Comparison of ENCODE assay signal across 1 cellular context in the genomic region with DNA sequence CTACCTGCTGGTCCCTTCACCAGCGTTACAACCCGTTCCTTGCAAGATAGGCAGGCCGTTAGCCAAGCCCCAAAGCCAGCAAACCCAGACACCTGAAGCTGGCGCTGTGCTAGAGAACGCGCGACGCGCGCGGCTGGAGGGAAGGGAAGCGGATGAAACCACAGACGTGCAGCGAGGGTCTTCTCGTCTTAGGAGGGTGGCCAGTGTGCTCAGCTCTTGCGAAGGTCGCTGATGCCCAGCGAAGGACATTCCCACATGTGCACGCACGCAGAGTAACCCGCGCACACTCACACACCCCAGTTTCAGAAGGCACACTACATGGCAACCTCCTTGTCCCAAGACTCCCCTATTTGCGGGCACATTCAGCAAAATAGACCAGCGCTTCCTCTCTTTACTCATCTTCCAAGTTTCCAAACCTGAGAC.
TF ChIP-seq lines count a peak whose summit lies in the region.

No MANE protein-coding gene starts in this region.

TF ChIP-seq in SK-N-SH, 30 proteins besides CTCF, POLR2A, EP300 and RAD21 (continued from another document):
- no peak for TF ChIP-seq EZH2phosphoT487 (IDR thresholded peaks at IDR 0.05; ENCODE audit: borderline replicate concordance, low read depth)
- TF ChIP-seq FOXM1 (IDR thresholded peaks at IDR 0.05; ENCODE audit: low read depth): no peak
- TF ChIP-seq RFX5 (IDR thresholded peaks at IDR 0.05; ENCODE audit: low read length): no peak
- no peak for TF ChIP-seq FOSL2 (IDR thresholded peaks at IDR 0.05; ENCODE audit: borderline replicate concordance, low read depth)
